ENCODE assay signal across 23 cellular contexts in genomic region chr7:120023494-120024167, GRCh38.
DNase-seq lines count a peak whose midpoint lies in the region; ATAC-seq, FAIRE-seq and TF ChIP-seq lines count a peak whose summit lies in the region.
"Had no signal": no experiment of that assay in that cellular context is flagged by ENCODE, and none has a peak within 500 bp of the region (broad histone marks: within the 10 kb centered on the region; RNA-seq: fewer than 3 reads in every experiment).

No MANE protein-coding gene starts in this region.

- H3K36me3 ChIP-seq in astrocyte (ENCODE audit: insufficient read depth, low read length), result no peaks in the 10 kb centered on the region
- H3K36me3 ChIP-seq: sigmoid colon, thoracic aorta had no signal

- no peak overlapping the region for H2AFZ ChIP-seq in astrocyte (ENCODE audit: low read depth, low read length)
- H2AFZ ChIP-seq: parathyroid adenoma had no signal

- H3K9me3 Mint-ChIP-seq in astrocyte (ENCODE audit: unreplicated experiment), result no peaks in the 10 kb centered on the region
- H3K9me3 Mint-ChIP-seq: CD4-positive, alpha-beta T cell; stimulated activated naive B cell treated with anti-CD40 and anti-IgM and Interleukin-4, amounts not matched to agents 10 μg/mL and 1 μg/mL and 100 μg/mL, for 72 hours had no signal

- no peak overlapping the region for H3K9ac ChIP-seq in astrocyte (ENCODE audit: low read length)
- H3K9ac ChIP-seq: parathyroid adenoma had no signal

- no peaks in the 10 kb centered on the region for H3K9me3 ChIP-seq in astrocyte (ENCODE audit: insufficient read depth, low read depth, low read length)
- H3K9me3 ChIP-seq: sigmoid colon, thoracic aorta had no signal

- H3K4me3 Mint-ChIP-seq in astrocyte (ENCODE audit: unreplicated experiment), result peak overlapping the region; percentile 68
- H3K4me3 Mint-ChIP-seq: activated CD8-positive, alpha-beta T cell treated with anti-CD3 and anti-CD28 coated beads for 36 hours; CD4-positive, alpha-beta T cell; stimulated activated naive B cell treated with anti-CD40 and anti-IgM and Interleukin-4, amounts not matched to agents 10 μg/mL and 1 μg/mL and 100 μg/mL, for 72 hours had no signal

- no peak overlapping the region for H3K4me2 ChIP-seq in astrocyte (ENCODE audit: low read length)

- peaks cover 25% of the 10 kb centered on the region for H3K4me1 Mint-ChIP-seq in astrocyte (ENCODE audit: low read depth, unreplicated experiment)
- H3K4me1 Mint-ChIP-seq: stimulated activated naive B cell treated with anti-CD40 and anti-IgM and Interleukin-4, amounts not matched to agents 10 μg/mL and 1 μg/mL and 100 μg/mL, for 72 hours had no signal

- no peak for FAIRE-seq in astrocyte (lab: Jason Lieb, UNC)
- FAIRE-seq: kidney had no signal

- no peaks in the 10 kb centered on the region for H4K20me1 ChIP-seq in astrocyte (ENCODE audit: insufficient read depth, low read length)

- ATAC-seq in HG03432 (IDR thresholded peaks at IDR 0.05; ENCODE audit: unreplicated experiment), result no peak
- ATAC-seq in HG03280 (IDR thresholded peaks at IDR 0.05; ENCODE audit: unreplicated experiment), result no peak
- ATAC-seq: activated CD8-positive, alpha-beta T cell treated with anti-CD3 and anti-CD28 coated beads for 36 hours; stimulated activated naive B cell treated with anti-CD40 and anti-IgM and Interleukin-4, amounts not matched to agents 10 μg/mL and 1 μg/mL and 100 μg/mL, for 72 hours had no signal

- H3K27me3 Mint-ChIP-seq in astrocyte (ENCODE audit: low read depth, unreplicated experiment), result no peaks in the 10 kb centered on the region
- H3K27me3 Mint-ChIP-seq: activated CD8-positive, alpha-beta T cell treated with anti-CD3 and anti-CD28 coated beads for 36 hours; CD4-positive, alpha-beta T cell; stimulated activated naive B cell treated with anti-CD40 and anti-IgM and Interleukin-4, amounts not matched to agents 10 μg/mL and 1 μg/mL and 100 μg/mL, for 72 hours had no signal

- peak; percentile 58 for DNase-seq in LHCN-M2 (ENCODE audit: low read depth)
- DNase-seq in astrocyte (ENCODE audit: low read depth), result peak; percentile 8
- DNase-seq in fibroblast of villous mesenchyme (ENCODE audit: low read depth), result peak; percentile 86
- DNase-seq in retinal pigment epithelial cell (ENCODE audit: low read depth), result peak; percentile 18
- DNase-seq in stimulated activated CD8-positive, alpha-beta memory T cell treated with anti-CD3 and anti-CD28 coated beads, Interleukin-4, amount 100 ng/mL, for 48 hours, result no peak
- no peak for DNase-seq in OCI-M2 (lab: John Stamatoyannopoulos, UW; ENCODE audit: unreplicated experiment)
- DNase-seq: activated CD8-positive, alpha-beta T cell treated with anti-CD3 and anti-CD28 coated beads for 36 hours; activated T-cell treated with anti-CD3 and anti-CD28 coated beads for 4 hours; amygdala; CD4-positive, alpha-beta T cell; central memory CD4-positive, alpha-beta T cell; kidney; NCI-H1694 treated with DMSO at 0.1 percent for 48 hours; NCI-H526 treated with DMSO at 0.1 percent for 48 hours; sigmoid colon; stimulated activated naive B cell treated with anti-CD40 and anti-IgM and Interleukin-4, amounts not matched to agents 10 μg/mL and 1 μg/mL and 100 μg/mL, for 72 hours; SW 1271 had no signal

- peak overlapping the region; percentile 91 for H3K27ac Mint-ChIP-seq in astrocyte (ENCODE audit: unreplicated experiment)
- H3K27ac Mint-ChIP-seq: activated CD8-positive, alpha-beta T cell treated with anti-CD3 and anti-CD28 coated beads for 36 hours; CD4-positive, alpha-beta T cell; stimulated activated naive B cell treated with anti-CD40 and anti-IgM and Interleukin-4, amounts not matched to agents 10 μg/mL and 1 μg/mL and 100 μg/mL, for 72 hours had no signal

- peaks cover 6% of the 10 kb centered on the region for H3K4me1 ChIP-seq in astrocyte (ENCODE audit: insufficient read depth, low read length)
- H3K4me1 ChIP-seq: parathyroid adenoma, sigmoid colon had no signal

- H3K36me3 Mint-ChIP-seq in astrocyte (ENCODE audit: low read depth, unreplicated experiment), result no peaks in the 10 kb centered on the region
- H3K36me3 Mint-ChIP-seq: stimulated activated naive B cell treated with anti-CD40 and anti-IgM and Interleukin-4, amounts not matched to agents 10 μg/mL and 1 μg/mL and 100 μg/mL, for 72 hours had no signal

- H3K27ac ChIP-seq in astrocyte (ENCODE audit: low read depth, low read length), result no peak overlapping the region
- H3K27ac ChIP-seq: HL-60, parathyroid adenoma, sigmoid colon, thoracic aorta had no signal

- TF ChIP-seq CTCF in astrocyte (IDR thresholded peaks at IDR 0.05; ENCODE audit: insufficient read depth, low read depth, low read length) (no peak), fibroblast of villous mesenchyme (IDR thresholded peaks at IDR 0.05; ENCODE audit: insufficient read depth, low read depth, low read length) (no peak), retinal pigment epithelial cell (conservative IDR thresholded peaks at IDR 0.05; ENCODE audit: low read depth, low read length) (no peak)

- no peaks in the 10 kb centered on the region for H3K79me2 ChIP-seq in astrocyte (ENCODE audit: insufficient read depth, low read length)
- H3K79me2 ChIP-seq: parathyroid adenoma had no signal

- no peaks in the 10 kb centered on the region for H3K27me3 ChIP-seq in astrocyte (ENCODE audit: insufficient read depth, low read length)
- H3K27me3 ChIP-seq: sigmoid colon had no signal

- H3K4me3 ChIP-seq in astrocyte (ENCODE audit: insufficient read depth, low read depth, low read length) (no peak overlapping the region), fibroblast of villous mesenchyme (ENCODE audit: low read depth, low read length) (no peak overlapping the region), retinal pigment epithelial cell (ENCODE audit: low read length) (no peak overlapping the region)
- H3K4me3 ChIP-seq: lung, sigmoid colon, thoracic aorta had no signal

Comparison
In these comparisons a context has a peak if more than half of its experiments do, and no peak if none do; other contexts are left out.
1. DNase-seq: peak in LHCN-M2 (single experiment), astrocyte (single experiment), fibroblast of villous mesenchyme (single experiment) and retinal pigment epithelial cell (single experiment); none in stimulated activated CD8-positive, alpha-beta memory T cell treated with anti-CD3 and anti-CD28 coated beads, Interleukin-4, amount 100 ng/mL, for 48 hours (single experiment) and OCI-M2 (single experiment).